In genomic region chr18:9494778-9495302, GRCh38 we compare ENCODE assay signal across 11 cellular contexts. TPM values are rescaled to one million over a fixed set of nuclear protein-coding genes. Genes with fewer than 3 reads are reported as not detected.
DNase-seq lines count a peak whose midpoint lies in the region; ATAC-seq and TF ChIP-seq lines count a peak whose summit lies in the region.
"Had no signal": no experiment of that assay in that cellular context is flagged by ENCODE, and none has a peak within 500 bp of the region (broad histone marks: within the 10 kb centered on the region; RNA-seq: fewer than 3 reads in every experiment).

No MANE protein-coding gene starts in this region.

- H3K9me3 ChIP-seq in RWPE2 (ENCODE audit: severe bottlenecking) (no peaks in the 10 kb centered on the region), suprapubic skin (no peaks in the 10 kb centered on the region)

- H3K4me1 ChIP-seq in RWPE2 (ENCODE audit: insufficient read depth, poor library complexity, severe bottlenecking) (peaks cover 3% of the 10 kb centered on the region), suprapubic skin (peaks cover 12% of the 10 kb centered on the region)

- H3K4me3 ChIP-seq in RWPE2 (ENCODE audit: severe bottlenecking) (no peak overlapping the region), suprapubic skin (no peak overlapping the region)

- peak; percentile 97 for ATAC-seq in GM18907 (IDR thresholded peaks at IDR 0.05; ENCODE audit: unreplicated experiment)
- ATAC-seq in HG02973 (IDR thresholded peaks at IDR 0.05; ENCODE audit: unreplicated experiment) = peak; percentile 84
- ATAC-seq in RWPE2 (ENCODE audit: low read depth) = 0 out of 3 replicates have a peak, but pooled peaks have one; percentile 17

- peaks cover 86% of the 10 kb centered on the region for H3K36me3 Mint-ChIP-seq in nephron progenitor cell (ENCODE audit: low read depth)

- peak overlapping the region; percentile 16 for H3K27ac Mint-ChIP-seq in nephron progenitor cell

- H3K36me3 ChIP-seq in RWPE2 (ENCODE audit: low read depth) (no peaks in the 10 kb centered on the region), suprapubic skin (no peaks in the 10 kb centered on the region)

- no peak for TF ChIP-seq POLR2A in suprapubic skin (IDR thresholded peaks at IDR 0.05)

- TF ChIP-seq CTCF in RWPE2 (IDR thresholded peaks at IDR 0.05; ENCODE audit: poor library complexity, severe bottlenecking) (no peak), nephron progenitor cell (IDR thresholded peaks at IDR 0.05) (no peak), suprapubic skin (IDR thresholded peaks at IDR 0.05) (no peak)

- no peak for DNase-seq in RWPE2 (ENCODE audit: low spot score)
- no peak for DNase-seq in nephron progenitor cell
- DNase-seq in NCI-H524 (lab: John Stamatoyannopoulos, UW) = no peak
- no peak for DNase-seq in suprapubic skin (ENCODE audit: low spot score in 2 of 2)
- no peak for DNase-seq in NCI-H510A treated with DMSO at 0.1 percent for 48 hours (lab: John Stamatoyannopoulos, UW)
- no peak for DNase-seq in globus pallidus (ENCODE audit: low spot score)
- DNase-seq: NK-92 treated with Interleukin-12 subunit alpha and Interleukin-12 subunit beta, amount 100 ng/mL, for 24 hours; nucleus accumbens had no signal

- peaks cover 2% of the 10 kb centered on the region for H3K27me3 Mint-ChIP-seq in nephron progenitor cell (ENCODE audit: low read depth, poor library complexity)

- 81% methylated on average over 9 of the region's 9 CpGs for WGBS in suprapubic skin

- H3K27ac ChIP-seq in RWPE2 (ENCODE audit: poor library complexity, severe bottlenecking) = no peak overlapping the region
- no peak overlapping the region for H3K27ac ChIP-seq in suprapubic skin

- peaks cover 57% of the 10 kb centered on the region for H3K9me3 Mint-ChIP-seq in nephron progenitor cell

- no peaks in the 10 kb centered on the region for H3K4me1 Mint-ChIP-seq in nephron progenitor cell

- no peak for TF ChIP-seq EP300 in suprapubic skin (IDR thresholded peaks at IDR 0.05)

- no peak overlapping the region for H3K4me3 Mint-ChIP-seq in nephron progenitor cell
- H3K4me3 Mint-ChIP-seq: activated T-helper 1 cell treated with anti-CD3 and anti-CD28 coated beads, Interleukin-12 subunit alpha, Interleukin-12 subunit beta, Interleukin-2, Interleukin-4 antibody, amounts not matched to agents 30 ng/mL and 10 ng/mL and 1 ng/mL, durations not matched to agents 14 hours and 24 hours and 36 hours had no signal

- H3K27me3 ChIP-seq in RWPE2 (ENCODE audit: insufficient read depth, poor library complexity, severe bottlenecking) (no peaks in the 10 kb centered on the region), suprapubic skin (no peaks in the 10 kb centered on the region)

RNA-seq across cellular contexts. Expression of gene RALBP1, which starts 19.5 kb away (rescaled TPM):
- 100 to 1,000 TPM; 168 to 213 (median 178) TPM for total RNA-seq in suprapubic skin

Comparison
In these comparisons a context has a peak if more than half of its experiments do, and no peak if none do; other contexts are left out.
1. ATAC-seq: peak in every context shown above with its lines; median percentile 97 in GM18907; 84 in HG02973; 17 in RWPE2.